Comparison of ENCODE assay signal across 26 cellular contexts in genomic region chr6:36078159-36078558, GRCh38. TPM values are rescaled to one million over a fixed set of nuclear protein-coding genes. Genes with fewer than 3 reads are reported as not detected.
"Had no signal": no experiment of that assay in that cellular context is flagged by ENCODE, and none has a peak within 500 bp of the region (broad histone marks: within the 10 kb centered on the region; RNA-seq: fewer than 3 reads in every experiment).

No MANE protein-coding gene starts in this region.

- H3K9ac ChIP-seq: neural progenitor cell, parathyroid adenoma had no signal

- DNase-seq: cerebellar nuclear complex; effector memory CD8-positive, alpha-beta T cell; foreskin keratinocyte; head of caudate nucleus; left colon; left ventricle myocardium superior; mesendoderm; naive thymus-derived CD4-positive, alpha-beta T cell; occipital lobe; sigmoid colon; stimulated activated CD4-positive, alpha-beta T cell treated with anti-CD3 and anti-CD28 coated beads, Interleukin-2, amount 100 ng/mL, for 24 hours; stimulated activated CD4-positive, alpha-beta T cell treated with anti-CD3 and anti-CD28 coated beads, Interleukin-4, amount 100 ng/mL, for 4 hours; stimulated activated naive CD4-positive, alpha-beta T cell; stomach; substantia nigra; transverse colon had no signal

- H3K4me2 ChIP-seq: hepatocyte, neural progenitor cell had no signal

- H3K27me3 ChIP-seq: foreskin keratinocyte, hepatocyte, neural progenitor cell, sigmoid colon, stomach, transverse colon had no signal

- H3K9me3 ChIP-seq: prostate gland, sigmoid colon, stomach, thoracic aorta had no signal

- H3K4me1 ChIP-seq: foreskin keratinocyte, neural progenitor cell, parathyroid adenoma, prostate gland had no signal

- H3K4me3 ChIP-seq: hepatocyte, neural progenitor cell, prostate gland, sigmoid colon, skin epidermis, stomach, thoracic aorta, transverse colon had no signal

- H2AFZ ChIP-seq: hepatocyte, neural progenitor cell, parathyroid adenoma had no signal

- ATAC-seq: effector memory CD8-positive, alpha-beta T cell; foreskin keratinocyte; left colon; left ventricle myocardium superior; naive thymus-derived CD4-positive, alpha-beta T cell had no signal

- FAIRE-seq: colon had no signal

- H3K27ac ChIP-seq: foreskin keratinocyte, hepatocyte, neural progenitor cell, parathyroid adenoma, prostate gland, skin epidermis, stomach, thoracic aorta, transverse colon had no signal

RNA-seq across cellular contexts. Expression of gene SLC26A8, which starts 53.7 kb away (rescaled TPM):
- total RNA-seq: epithelial cell of proximal tubule, foreskin keratinocyte, hepatocyte, kidney epithelial cell, left ventricle myocardium superior, lung microvascular endothelial cell, sigmoid colon had no signal
- polyA plus RNA-seq: hepatocyte; naive thymus-derived CD4-positive, alpha-beta T cell had no signal
